24 cellular contexts compared by ENCODE assay signal in the genomic region with DNA sequence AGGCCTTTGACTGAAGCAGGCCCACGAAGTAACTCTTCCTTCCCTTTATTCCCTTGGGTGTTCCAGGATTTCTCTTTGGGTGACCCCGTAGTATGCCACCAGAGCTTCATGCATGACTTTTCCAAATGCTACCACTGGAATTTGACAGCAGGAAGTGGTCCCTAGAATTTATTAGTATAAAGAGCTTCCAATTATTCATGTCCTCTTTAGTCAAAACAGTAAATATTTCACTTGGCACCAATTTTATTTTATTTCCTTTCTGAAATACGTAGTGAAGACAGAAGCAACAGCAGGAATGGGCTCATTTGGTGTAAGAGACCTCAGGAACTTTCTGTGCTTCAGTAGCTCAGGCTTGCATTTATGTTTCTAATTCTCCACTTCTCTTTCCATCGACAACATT.
DNase-seq lines count a peak whose midpoint lies in the region; ATAC-seq and TF ChIP-seq lines count a peak whose summit lies in the region.
"Had no signal": no experiment of that assay in that cellular context is flagged by ENCODE, and none has a peak within 500 bp of the region (broad histone marks: within the 10 kb centered on the region; RNA-seq: fewer than 3 reads in every experiment).

No MANE protein-coding gene starts in this region.

- H3K4me1 Mint-ChIP-seq in activated CD8-positive, alpha-beta T cell treated with anti-CD3 and anti-CD28 coated beads for 36 hours (ENCODE audit: low read depth) = no peaks in the 10 kb centered on the region
- H3K4me1 Mint-ChIP-seq: activated CD4-positive, alpha-beta T cell treated with anti-CD3 and anti-CD28 coated beads for 36 hours; activated naive CD4-positive, alpha-beta T cell treated with anti-CD3 and anti-CD28 coated beads, Interleukin-2, amount 50 U/mL, for 24 hours had no signal

- H3K36me3 Mint-ChIP-seq in activated CD8-positive, alpha-beta T cell treated with anti-CD3 and anti-CD28 coated beads for 36 hours (ENCODE audit: low read depth) = no peaks in the 10 kb centered on the region
- H3K36me3 Mint-ChIP-seq: activated naive CD4-positive, alpha-beta T cell treated with anti-CD3 and anti-CD28 coated beads, Interleukin-2, amount 50 U/mL, for 24 hours had no signal

- CTCF ChIA-PET in activated CD8-positive, alpha-beta T cell treated with anti-CD3 and anti-CD28 coated beads for 36 hours (lab: Charles Lee) = no interaction called here

- no peaks in the 10 kb centered on the region for H3K27me3 Mint-ChIP-seq in activated CD8-positive, alpha-beta T cell treated with anti-CD3 and anti-CD28 coated beads for 36 hours
- H3K27me3 Mint-ChIP-seq: activated naive CD4-positive, alpha-beta T cell treated with anti-CD3 and anti-CD28 coated beads, Interleukin-2, amount 50 U/mL, for 24 hours; natural killer cell treated with Interleukin-12 subunit alpha and Interleukin-12 subunit beta and Interleukin-15 and Interleukin-18, amount 100 ng/mL, for 72 hours; progenitor cell of endocrine pancreas had no signal

- no peak overlapping the region for H3K4me3 Mint-ChIP-seq in activated CD8-positive, alpha-beta T cell treated with anti-CD3 and anti-CD28 coated beads for 36 hours
- H3K4me3 Mint-ChIP-seq: activated CD4-positive, alpha-beta T cell treated with anti-CD3 and anti-CD28 coated beads for 36 hours; activated naive CD4-positive, alpha-beta T cell treated with anti-CD3 and anti-CD28 coated beads, Interleukin-2, amount 50 U/mL, for 24 hours; activated T-cell treated with anti-CD3 and anti-CD28 coated beads, Interleukin-2, amount 50 U/mL, for 72 hours; natural killer cell treated with Interleukin-12 subunit alpha and Interleukin-12 subunit beta and Interleukin-15 and Interleukin-18, amount 100 ng/mL, for 72 hours had no signal

- POLR2A ChIA-PET in activated CD8-positive, alpha-beta T cell treated with anti-CD3 and anti-CD28 coated beads for 36 hours (lab: Charles Lee) = no interaction called here

- no peak for ATAC-seq in activated CD8-positive, alpha-beta T cell treated with anti-CD3 and anti-CD28 coated beads for 36 hours
- ATAC-seq: activated CD4-positive, alpha-beta T cell treated with anti-CD3 and anti-CD28 coated beads for 36 hours; activated T-cell treated with anti-CD3 and anti-CD28 coated beads, Interleukin-2, amount 50 U/mL, for 72 hours; HCT116; natural killer cell treated with Interleukin-12 subunit alpha and Interleukin-12 subunit beta and Interleukin-15 and Interleukin-18, amount 100 ng/mL, for 72 hours had no signal

- H3K9me3 Mint-ChIP-seq in activated CD8-positive, alpha-beta T cell treated with anti-CD3 and anti-CD28 coated beads for 36 hours = no peaks in the 10 kb centered on the region
- H3K9me3 Mint-ChIP-seq: activated naive CD4-positive, alpha-beta T cell treated with anti-CD3 and anti-CD28 coated beads, Interleukin-2, amount 50 U/mL, for 24 hours had no signal

- H3K27ac Mint-ChIP-seq in activated CD8-positive, alpha-beta T cell treated with anti-CD3 and anti-CD28 coated beads for 36 hours = no peak overlapping the region
- H3K27ac Mint-ChIP-seq: activated CD4-positive, alpha-beta T cell treated with anti-CD3 and anti-CD28 coated beads for 36 hours; activated naive CD4-positive, alpha-beta T cell treated with anti-CD3 and anti-CD28 coated beads, Interleukin-2, amount 50 U/mL, for 24 hours; activated T-cell treated with anti-CD3 and anti-CD28 coated beads, Interleukin-2, amount 50 U/mL, for 72 hours; natural killer cell treated with Interleukin-12 subunit alpha and Interleukin-12 subunit beta and Interleukin-15 and Interleukin-18, amount 100 ng/mL, for 72 hours had no signal

- DNase-seq in LHCN-M2 (ENCODE audit: low read depth) = peak; percentile 52
- peak; percentile 57 for DNase-seq in fibroblast of gingiva (ENCODE audit: low read depth)
- DNase-seq in pons (ENCODE audit: low spot score) = peak; percentile 15
- no peak for DNase-seq in activated CD8-positive, alpha-beta T cell treated with anti-CD3 and anti-CD28 coated beads for 36 hours
- DNase-seq in NK-92 treated with Interleukin-12 subunit alpha and Interleukin-12 subunit beta, amount 100 ng/mL, for 24 hours (lab: John Stamatoyannopoulos, UW) = no peak
- no peak for DNase-seq in SW480 (ENCODE audit: low spot score)
- DNase-seq: activated CD4-positive, alpha-beta T cell treated with anti-CD3 and anti-CD28 coated beads for 36 hours; activated T-cell treated with anti-CD3 and anti-CD28 coated beads, Interleukin-2, amount 50 U/mL, for 72 hours; AML-193; COR-L47; DND-41; hypothalamus; Karpas-422; NCI-H1092; NCI-H1930; stimulated activated CD4-positive, alpha-beta T cell treated with anti-CD3 and anti-CD28 coated beads, Interleukin-12 subunit alpha, Interleukin-12 subunit beta, amount 100 ng/mL, for 4 hours; stomach; T-helper 1 cell; trophoblast cell had no signal

- TF ChIP-seq CTCF in activated CD8-positive, alpha-beta T cell treated with anti-CD3 and anti-CD28 coated beads for 36 hours (IDR thresholded peaks at IDR 0.05) = no peak

- intact Hi-C loops in activated CD8-positive, alpha-beta T cell treated with anti-CD3 and anti-CD28 coated beads for 36 hours (cut with micrococcal nuclease) = no loop called here

TF ChIP-seq in PFSK-1, 5 proteins besides CTCF, POLR2A, EP300 and RAD21:
- TF ChIP-seq FOXP2 (optimal IDR thresholded peaks at IDR 0.05; ENCODE audit: borderline replicate concordance, extremely low read depth, extremely low read length, insufficient read depth) = no peak
- peak; percentile 41; the same call in 1 of the 2 replicates for TF ChIP-seq SIN3A (IDR thresholded peaks at IDR 0.05; ENCODE audit: borderline replicate concordance, insufficient read depth, low read length)

Comparison
In these comparisons a context has a peak if more than half of its experiments do, and no peak if none do; other contexts are left out.
1. DNase-seq: peak in LHCN-M2 (single experiment), fibroblast of gingiva (single experiment) and pons (single experiment); none in activated CD8-positive, alpha-beta T cell treated with anti-CD3 and anti-CD28 coated beads for 36 hours (single experiment), NK-92 treated with Interleukin-12 subunit alpha and Interleukin-12 subunit beta, amount 100 ng/mL, for 24 hours (single experiment) and SW480 (single experiment).